8 cellular contexts compared by ENCODE assay signal in the genomic region with DNA sequence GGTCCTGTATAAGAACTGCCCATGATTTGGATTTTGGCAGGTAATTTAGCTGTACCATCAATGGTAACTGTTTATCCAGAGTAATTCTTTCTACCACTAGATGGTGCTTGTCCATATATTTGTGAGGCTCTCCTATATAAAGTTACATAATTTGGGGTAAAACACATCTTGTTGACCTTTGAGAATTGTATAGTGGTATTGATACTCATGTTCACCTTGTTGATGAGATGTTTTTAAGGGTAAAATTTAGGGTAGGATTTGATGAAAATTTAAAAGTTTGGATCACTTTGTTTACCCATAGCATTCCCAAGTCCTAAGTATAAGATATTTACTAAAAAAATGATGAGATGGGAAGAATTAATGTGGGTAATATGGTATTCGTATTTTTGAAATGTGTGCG. TPM values are rescaled to one million over a fixed set of nuclear protein-coding genes. Genes with fewer than 3 reads are reported as not detected.
DNase-seq lines count a peak whose midpoint lies in the region; ATAC-seq, FAIRE-seq and TF ChIP-seq lines count a peak whose summit lies in the region.

No MANE protein-coding gene starts in this region.

- intact Hi-C loops in stomach (cut with DNase I; ENCODE audit: low total_unique reads): no loop called here

- FAIRE-seq in D721Med (lab: Jason Lieb, UNC): no peak

- no peak overlapping the region for H3K4me3 Mint-ChIP-seq in T-helper 17 cell

- H3K27me3 ChIP-seq in stomach: no peaks in the 10 kb centered on the region

- no peak for TF ChIP-seq POLR2A in stomach (IDR thresholded peaks at IDR 0.05)

- H3K4me1 Mint-ChIP-seq in T-helper 17 cell: peaks cover 8% of the 10 kb centered on the region

- H3K9me3 ChIP-seq in T-helper 17 cell (ENCODE audit: control insufficient read depth, low read length, poor library complexity, severe bottlenecking) (no peaks in the 10 kb centered on the region), stomach (no peaks in the 10 kb centered on the region)

- peak overlapping the region; percentile 11 for H3K27ac Mint-ChIP-seq in T-helper 17 cell

- ATAC-seq in GM21447 (IDR thresholded peaks at IDR 0.05; ENCODE audit: unreplicated experiment) (peak; percentile 65), T-helper 17 cell (peak; percentile 70), HG03460 (IDR thresholded peaks at IDR 0.05; ENCODE audit: unreplicated experiment) (no peak)

- TF ChIP-seq EP300 in stomach (IDR thresholded peaks at IDR 0.05): no peak

- H3K4me1 ChIP-seq in stomach: peaks cover 0 to 4% (median 0%) of the 10 kb centered on the region in 4 donors

- DNase-seq in D721Med (ENCODE audit: insufficient read length, low spot score): no peak
- peak; percentile 29 for DNase-seq in MV-4-11 (lab: John Stamatoyannopoulos, UW)
- no peak for DNase-seq in T-helper 17 cell
- DNase-seq in glomerular visceral epithelial cell (ENCODE audit: extremely low spot score): peak; percentile 21
- DNase-seq in stomach: no peak
- no peak for DNase-seq in ureter (ENCODE audit: low spot score)

- TF ChIP-seq CTCF in D721Med (IDR thresholded peaks at IDR 0.05; ENCODE audit: insufficient read depth, missing control alignments) (peak; percentile 58), stomach (IDR thresholded peaks at IDR 0.05) (peak in 5 of 7 experiments; percentile 40 to 70 (median 59))

- no peak overlapping the region for H3K27ac ChIP-seq in stomach

- no peak overlapping the region for H3K4me3 ChIP-seq in stomach

- no peaks in the 10 kb centered on the region for H3K36me3 ChIP-seq in stomach

- H3K27me3 Mint-ChIP-seq in T-helper 17 cell: no peaks in the 10 kb centered on the region

- H3K36me3 Mint-ChIP-seq in T-helper 17 cell (ENCODE audit: low read depth): no peaks in the 10 kb centered on the region

- WGBS in stomach, 5 donors: 69 to 83% (median 79%) methylated on average over 2 of the region's 2 CpGs

RNA-seq across cellular contexts. Expression of a gene that starts 31.6 kb away (rescaled TPM):
- total RNA-seq in T-helper 17 cell (1 to 10 TPM; 6.1 to 8.0 TPM), stomach (10 to 100 TPM in 4 of 5 donors, 1 to 10 TPM in 1; 7.5 to 49.0 (median 30.4) TPM), ureter (25.4 TPM)
- 10 to 100 TPM; 10.1 to 13.1 (median 12.0) TPM for polyA plus RNA-seq in stomach

Comparison
In these comparisons a context has a peak if more than half of its experiments do, and no peak if none do; other contexts are left out.
1. DNase-seq: peak in MV-4-11 (single experiment) and glomerular visceral epithelial cell (single experiment); none in D721Med (single experiment), T-helper 17 cell (0 of 3), stomach (single experiment) and ureter (single experiment).